Comparison of ENCODE assay signal across 1 cellular context in the genomic region with DNA sequence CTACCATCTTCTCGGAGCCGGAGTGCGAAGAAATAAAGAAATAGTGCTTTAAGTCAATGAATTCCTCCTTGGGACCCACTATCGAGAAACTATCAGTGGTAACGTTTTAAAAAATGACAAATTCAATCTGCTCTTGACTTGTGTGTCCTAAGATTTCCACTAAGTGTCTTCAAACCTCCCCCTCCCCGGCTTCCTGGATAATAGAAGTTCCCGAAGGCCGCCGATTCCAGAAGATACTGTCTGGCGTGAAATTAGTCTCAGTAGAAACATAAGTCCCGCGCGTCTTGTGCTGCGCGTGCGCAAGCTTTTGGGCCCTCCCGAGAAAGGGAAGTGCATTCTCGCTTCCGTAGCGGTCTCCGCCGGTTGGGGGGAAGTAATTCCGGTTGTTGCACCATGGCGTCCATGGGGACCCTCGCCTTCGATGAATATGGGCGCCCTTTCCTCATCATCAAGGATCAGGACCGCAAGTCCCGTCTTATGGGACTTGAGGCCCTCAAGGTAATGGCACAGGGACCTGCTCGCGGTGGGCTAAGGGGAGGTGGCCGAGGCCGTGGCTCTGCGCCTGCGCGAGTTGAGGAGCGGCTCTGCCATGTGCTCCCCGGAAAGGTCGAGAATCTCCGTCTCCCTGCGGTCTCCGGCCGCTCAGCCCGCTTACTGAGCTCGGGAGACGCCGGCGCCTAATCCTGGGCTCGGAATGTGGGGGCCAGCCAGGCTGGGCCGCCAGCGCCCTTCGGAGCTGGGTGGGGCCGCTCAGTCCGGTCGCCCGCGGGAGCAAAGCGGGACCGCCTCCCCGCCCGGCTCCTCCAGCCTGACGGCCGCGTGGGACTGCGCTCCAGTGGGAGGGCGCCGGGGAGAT.
A peak's percentile ranks its signal among the peaks of the same experiment; 100 is the strongest.
TF ChIP-seq lines count a peak whose summit lies in the region.

Gene CCT5, plus strand, starts transcription at position 333 of the 856 bp plus-strand sequence. Its CDS starts 61 bp downstream, at position 394.

TF ChIP-seq in K562, 482 proteins besides CTCF, POLR2A, EP300 and RAD21 (continued from another document and continues in another):
- peak; percentile 99 for TF ChIP-seq ATF7 (IDR thresholded peaks at IDR 0.05)
- TF ChIP-seq NCOA1 (IDR thresholded peaks at IDR 0.05; ENCODE audit: low read depth), result peak; percentile 48; the same call in 1 of the 2 replicates
- TF ChIP-seq CBFB (CRISPR knock-in tag; IDR thresholded peaks at IDR 0.05), result peak; percentile 78; the same call in 1 of the 2 replicates
- no peak for TF ChIP-seq NEUROD1 (IDR thresholded peaks at IDR 0.05; ENCODE audit: borderline replicate concordance, low read depth, low read length, partially characterized antibody)
- TF ChIP-seq ARHGAP35 (IDR thresholded peaks at IDR 0.05; ENCODE audit: partially characterized antibody), result no peak
- 0 out of 2 replicates have a peak, but pooled peaks have one; percentile 37 for TF ChIP-seq ZNF589 (CRISPR knock-in tag; IDR thresholded peaks at IDR 0.05; ENCODE audit: low read depth)
- TF ChIP-seq, protein P1, sequence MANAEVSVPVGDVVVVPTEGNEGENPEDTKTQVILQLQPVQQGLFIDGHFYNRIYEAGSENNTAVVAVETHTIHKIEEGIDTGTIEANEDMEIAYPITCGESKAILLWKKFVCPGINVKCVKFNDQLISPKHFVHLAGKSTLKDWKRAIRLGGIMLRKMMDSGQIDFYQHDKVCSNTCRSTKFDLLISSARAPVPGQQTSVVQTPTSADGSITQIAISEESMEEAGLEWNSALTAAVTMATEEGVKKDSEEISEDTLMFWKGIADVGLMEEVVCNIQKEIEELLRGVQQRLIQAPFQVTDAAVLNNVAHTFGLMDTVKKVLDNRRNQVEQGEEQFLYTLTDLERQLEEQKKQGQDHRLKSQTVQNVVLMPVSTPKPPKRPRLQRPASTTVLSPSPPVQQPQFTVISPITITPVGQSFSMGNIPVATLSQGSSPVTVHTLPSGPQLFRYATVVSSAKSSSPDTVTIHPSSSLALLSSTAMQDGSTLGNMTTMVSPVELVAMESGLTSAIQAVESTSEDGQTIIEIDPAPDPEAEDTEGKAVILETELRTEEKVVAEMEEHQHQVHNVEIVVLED (CRISPR knock-in tag; IDR thresholded peaks at IDR 0.05), result no peak
- TF ChIP-seq GTF2A2 (tag; IDR thresholded peaks at IDR 0.05), result no peak
- TF ChIP-seq ZNF146 (CRISPR knock-in tag; IDR thresholded peaks at IDR 0.05; ENCODE audit: unreplicated experiment), result no peak
- TF ChIP-seq FOXP1 (CRISPR knock-in tag; IDR thresholded peaks at IDR 0.05), result peak; percentile 69; the same call in 1 of the 2 replicates
- no peak for TF ChIP-seq NCOA4 (IDR thresholded peaks at IDR 0.05; ENCODE audit: partially characterized antibody)
- TF ChIP-seq ETV6 (IDR thresholded peaks at IDR 0.05; ENCODE audit: borderline replicate concordance in 1 of 2, low read depth in 2 of 2, low read length in 1 of 2), result no peak
- peak; percentile 46; the same call in 1 of the 2 replicates for TF ChIP-seq ETV6 (CRISPR knock-in tag; IDR thresholded peaks at IDR 0.05; ENCODE audit: borderline replicate concordance)
- TF ChIP-seq MECOM (CRISPR knock-in tag; IDR thresholded peaks at IDR 0.05), result no peak
- 0 out of 2 replicates have a peak, but pooled peaks have one; percentile 44 for TF ChIP-seq CHCHD3 (CRISPR knock-in tag; IDR thresholded peaks at IDR 0.05)
- no peak for TF ChIP-seq MAFG (tag; conservative IDR thresholded peaks at IDR 0.05)
- no peak for TF ChIP-seq DACH1 (IDR thresholded peaks at IDR 0.05; ENCODE audit: partially characterized antibody)
- peak; percentile 62 for TF ChIP-seq HNRNPLL (IDR thresholded peaks at IDR 0.05; ENCODE audit: low read depth, low read length, poor library complexity, severe bottlenecking)
- no peak for TF ChIP-seq NCOR1 (IDR thresholded peaks at IDR 0.05)
- TF ChIP-seq, protein P2, sequence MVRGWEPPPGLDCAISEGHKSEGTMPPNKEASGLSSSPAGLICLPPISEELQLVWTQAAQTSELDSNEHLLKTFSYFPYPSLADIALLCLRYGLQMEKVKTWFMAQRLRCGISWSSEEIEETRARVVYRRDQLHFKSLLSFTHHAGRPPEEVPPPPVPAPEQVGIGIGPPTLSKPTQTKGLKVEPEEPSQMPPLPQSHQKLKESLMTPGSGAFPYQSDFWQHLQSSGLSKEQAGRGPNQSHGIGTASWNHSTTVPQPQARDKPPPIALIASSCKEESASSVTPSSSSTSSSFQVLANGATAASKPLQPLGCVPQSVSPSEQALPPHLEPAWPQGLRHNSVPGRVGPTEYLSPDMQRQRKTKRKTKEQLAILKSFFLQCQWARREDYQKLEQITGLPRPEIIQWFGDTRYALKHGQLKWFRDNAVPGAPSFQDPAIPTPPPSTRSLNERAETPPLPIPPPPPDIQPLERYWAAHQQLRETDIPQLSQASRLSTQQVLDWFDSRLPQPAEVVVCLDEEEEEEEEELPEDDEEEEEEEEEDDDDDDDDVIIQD (CRISPR knock-in tag; IDR thresholded peaks at IDR 0.05), result no peak
- TF ChIP-seq PHTF2 (CRISPR knock-in tag; IDR thresholded peaks at IDR 0.05), result no peak
- TF ChIP-seq ZNF785 (CRISPR knock-in tag; IDR thresholded peaks at IDR 0.05), result no peak
- peak; percentile 86 for TF ChIP-seq PHF8 (IDR thresholded peaks at IDR 0.05; ENCODE audit: borderline replicate concordance, low read length)
- TF ChIP-seq NRF1 (conservative IDR thresholded peaks at IDR 0.05 in 1 of 2, IDR thresholded peaks at IDR 0.05 in 1 of 2), result peak; percentile 99
- TF ChIP-seq SIRT6 (IDR thresholded peaks at IDR 0.05; ENCODE audit: low read depth, low read length), result no peak
- TF ChIP-seq ZNF764 (CRISPR knock-in tag; IDR thresholded peaks at IDR 0.05; ENCODE audit: low read depth), result no peak
- TF ChIP-seq SIN3A (IDR thresholded peaks at IDR 0.05; ENCODE audit: borderline replicate concordance in 2 of 2, control insufficient read depth in 1 of 2, low read depth in 2 of 2, low read length in 2 of 2), result peak; percentile 73 to 78; a peak in 2 of 4 replicates
- TF ChIP-seq SP1 (CRISPR knock-in tag; IDR thresholded peaks at IDR 0.05), result peak; percentile 72; the same call in 1 of the 2 replicates
- no peak for TF ChIP-seq HINFP (tag; conservative IDR thresholded peaks at IDR 0.05; ENCODE audit: low read depth)
- TF ChIP-seq E2F3 (CRISPR knock-in tag; IDR thresholded peaks at IDR 0.05), result 0 out of 2 replicates have a peak, but pooled peaks have one; percentile 69
- no peak for TF ChIP-seq JUNB (CRISPR knock-in tag; conservative IDR thresholded peaks at IDR 0.05)
- TF ChIP-seq GATAD2B (IDR thresholded peaks at IDR 0.05; ENCODE audit: borderline replicate concordance), result no peak
- TF ChIP-seq RBFOX2 (IDR thresholded peaks at IDR 0.05; ENCODE audit: low read depth, low read length), result peak; percentile 96
- no peak for TF ChIP-seq LEF1 (IDR thresholded peaks at IDR 0.05)
- TF ChIP-seq, protein P3, sequence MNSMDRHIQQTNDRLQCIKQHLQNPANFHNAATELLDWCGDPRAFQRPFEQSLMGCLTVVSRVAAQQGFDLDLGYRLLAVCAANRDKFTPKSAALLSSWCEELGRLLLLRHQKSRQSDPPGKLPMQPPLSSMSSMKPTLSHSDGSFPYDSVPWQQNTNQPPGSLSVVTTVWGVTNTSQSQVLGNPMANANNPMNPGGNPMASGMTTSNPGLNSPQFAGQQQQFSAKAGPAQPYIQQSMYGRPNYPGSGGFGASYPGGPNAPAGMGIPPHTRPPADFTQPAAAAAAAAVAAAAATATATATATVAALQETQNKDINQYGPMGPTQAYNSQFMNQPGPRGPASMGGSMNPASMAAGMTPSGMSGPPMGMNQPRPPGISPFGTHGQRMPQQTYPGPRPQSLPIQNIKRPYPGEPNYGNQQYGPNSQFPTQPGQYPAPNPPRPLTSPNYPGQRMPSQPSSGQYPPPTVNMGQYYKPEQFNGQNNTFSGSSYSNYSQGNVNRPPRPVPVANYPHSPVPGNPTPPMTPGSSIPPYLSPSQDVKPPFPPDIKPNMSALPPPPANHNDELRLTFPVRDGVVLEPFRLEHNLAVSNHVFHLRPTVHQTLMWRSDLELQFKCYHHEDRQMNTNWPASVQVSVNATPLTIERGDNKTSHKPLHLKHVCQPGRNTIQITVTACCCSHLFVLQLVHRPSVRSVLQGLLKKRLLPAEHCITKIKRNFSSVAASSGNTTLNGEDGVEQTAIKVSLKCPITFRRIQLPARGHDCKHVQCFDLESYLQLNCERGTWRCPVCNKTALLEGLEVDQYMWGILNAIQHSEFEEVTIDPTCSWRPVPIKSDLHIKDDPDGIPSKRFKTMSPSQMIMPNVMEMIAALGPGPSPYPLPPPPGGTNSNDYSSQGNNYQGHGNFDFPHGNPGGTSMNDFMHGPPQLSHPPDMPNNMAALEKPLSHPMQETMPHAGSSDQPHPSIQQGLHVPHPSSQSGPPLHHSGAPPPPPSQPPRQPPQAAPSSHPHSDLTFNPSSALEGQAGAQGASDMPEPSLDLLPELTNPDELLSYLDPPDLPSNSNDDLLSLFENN (IDR thresholded peaks at IDR 0.05; ENCODE audit: low read depth in 2 of 2, low read length in 2 of 2), result peak in 1 of 2 experiments; percentile 60; a peak in 1 of 4 replicates
- no peak for TF ChIP-seq RBM17 (IDR thresholded peaks at IDR 0.05; ENCODE audit: borderline replicate concordance, low read depth, low read length)
- no peak for TF ChIP-seq PHB2 (IDR thresholded peaks at IDR 0.05; ENCODE audit: low read depth)
- TF ChIP-seq ATF2 (CRISPR knock-in tag; IDR thresholded peaks at IDR 0.05), result no peak
- no peak; the same call in 1 of the 2 replicates for TF ChIP-seq DMBX1 (CRISPR knock-in tag; IDR thresholded peaks at IDR 0.05; ENCODE audit: borderline replicate concordance)
- TF ChIP-seq, protein P4, sequence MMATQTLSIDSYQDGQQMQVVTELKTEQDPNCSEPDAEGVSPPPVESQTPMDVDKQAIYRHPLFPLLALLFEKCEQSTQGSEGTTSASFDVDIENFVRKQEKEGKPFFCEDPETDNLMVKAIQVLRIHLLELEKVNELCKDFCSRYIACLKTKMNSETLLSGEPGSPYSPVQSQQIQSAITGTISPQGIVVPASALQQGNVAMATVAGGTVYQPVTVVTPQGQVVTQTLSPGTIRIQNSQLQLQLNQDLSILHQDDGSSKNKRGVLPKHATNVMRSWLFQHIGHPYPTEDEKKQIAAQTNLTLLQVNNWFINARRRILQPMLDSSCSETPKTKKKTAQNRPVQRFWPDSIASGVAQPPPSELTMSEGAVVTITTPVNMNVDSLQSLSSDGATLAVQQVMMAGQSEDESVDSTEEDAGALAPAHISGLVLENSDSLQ (IDR thresholded peaks at IDR 0.05), result no peak; the same call in 1 of the 2 replicates
- peak; percentile 52; the same call in 1 of the 2 replicates for TF ChIP-seq ZNF232 (CRISPR knock-in tag; IDR thresholded peaks at IDR 0.05)
- TF ChIP-seq SRF (CRISPR knock-in tag; IDR thresholded peaks at IDR 0.05), result peak in 1 of 2 experiments; percentile 42; a peak in 1 of 4 replicates
- no peak for TF ChIP-seq BRF2 (IDR thresholded peaks at IDR 0.05; ENCODE audit: borderline replicate concordance, insufficient read depth, insufficient read length)
- peak; percentile 81 for TF ChIP-seq ZNF263 (CRISPR knock-in tag; IDR thresholded peaks at IDR 0.05; ENCODE audit: borderline replicate concordance)
- TF ChIP-seq BRD9 (IDR thresholded peaks at IDR 0.05; ENCODE audit: low read depth, partially characterized antibody), result no peak
- TF ChIP-seq ZNF165 (CRISPR knock-in tag; IDR thresholded peaks at IDR 0.05; ENCODE audit: borderline replicate concordance), result peak; percentile 49; the same call in 1 of the 2 replicates
- no peak for TF ChIP-seq CCNT2 (IDR thresholded peaks at IDR 0.05; ENCODE audit: borderline replicate concordance, extremely low read depth, insufficient read length, low read depth, low read length)
- TF ChIP-seq FOXA1 (IDR thresholded peaks at IDR 0.05; ENCODE audit: borderline replicate concordance), result no peak
- peak; percentile 55; the same call in 1 of the 2 replicates for TF ChIP-seq ZKSCAN1 (IDR thresholded peaks at IDR 0.05; ENCODE audit: low read depth, low read length)
- no peak for TF ChIP-seq ZNF431 (CRISPR knock-in tag; IDR thresholded peaks at IDR 0.05)
- TF ChIP-seq ZNF140 (CRISPR knock-in tag; IDR thresholded peaks at IDR 0.05), result no peak
- no peak for TF ChIP-seq ZNF282 (CRISPR knock-in tag; IDR thresholded peaks at IDR 0.05)
- TF ChIP-seq ZNF347 (CRISPR knock-in tag; IDR thresholded peaks at IDR 0.05; ENCODE audit: low read depth), result no peak
- TF ChIP-seq SREBF2 (CRISPR knock-in tag; IDR thresholded peaks at IDR 0.05), result no peak
- no peak for TF ChIP-seq CC2D1A (IDR thresholded peaks at IDR 0.05)
- no peak for TF ChIP-seq RAD51 (IDR thresholded peaks at IDR 0.05; ENCODE audit: borderline replicate concordance, low read depth)
- TF ChIP-seq POLR2H (tag; IDR thresholded peaks at IDR 0.05; ENCODE audit: low read depth), result peak; percentile 92
- TF ChIP-seq PTTG1 (tag; IDR thresholded peaks at IDR 0.05; ENCODE audit: low read depth), result no peak
- peak; percentile 93 for TF ChIP-seq KDM5B (IDR thresholded peaks at IDR 0.05; ENCODE audit: insufficient replicate concordance, low read depth, low read length)
- no peak for TF ChIP-seq GATAD2A (IDR thresholded peaks at IDR 0.05)
